In the genomic region with DNA sequence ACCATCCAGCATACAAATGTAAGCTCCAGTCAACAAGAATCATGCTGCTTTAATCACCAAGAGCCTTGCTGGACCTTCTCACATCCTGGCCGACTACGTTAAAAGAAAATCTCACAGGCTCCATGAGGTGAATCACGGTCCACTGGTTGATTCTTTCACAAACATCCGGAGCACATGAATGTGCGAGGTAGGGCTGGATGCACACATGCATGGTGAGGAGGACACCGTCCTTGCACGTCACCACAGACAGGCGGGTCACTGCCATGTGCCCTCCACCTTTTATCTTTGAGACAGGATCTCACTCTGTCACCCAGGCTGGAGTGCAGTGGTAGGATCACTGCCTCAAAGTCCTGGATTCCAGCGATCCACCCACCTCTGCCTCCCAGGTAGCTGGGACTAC, we compare ENCODE assay signal across 24 cellular contexts.
"Had no signal": no experiment of that assay in that cellular context is flagged by ENCODE, and none has a peak within 500 bp of the region (broad histone marks: within the 10 kb centered on the region; RNA-seq: fewer than 3 reads in every experiment).

No MANE protein-coding gene starts in this region.

- H3K27me3 Mint-ChIP-seq: progenitor cell of endocrine pancreas; stimulated activated naive CD8-positive, alpha-beta T cell treated with anti-CD3 and anti-CD28 coated beads, Interleukin-15, amount 100 ng/mL, for 72 hours had no signal

- H3K9ac ChIP-seq: parathyroid adenoma had no signal

- H2AFZ ChIP-seq: parathyroid adenoma had no signal

- FAIRE-seq: endometrium, keratinocyte, small intestine had no signal

- H3K4me3 Mint-ChIP-seq: effector memory CD8-positive, alpha-beta T cell; memory B cell; natural killer cell; stimulated activated naive CD8-positive, alpha-beta T cell treated with anti-CD3 and anti-CD28 coated beads, Interleukin-15, amount 100 ng/mL, for 72 hours had no signal

- ATAC-seq: effector memory CD8-positive, alpha-beta T cell; natural killer cell; right lobe of liver; stimulated activated naive CD8-positive, alpha-beta T cell treated with anti-CD3 and anti-CD28 coated beads, Interleukin-15, amount 100 ng/mL, for 72 hours had no signal

- DNase-seq: cortex of kidney; effector memory CD8-positive, alpha-beta T cell; erythroblast; esophagus squamous epithelium; foreskin melanocyte; glutamatergic neuron; hypothalamus; natural killer cell; right lobe of liver; small intestine; stimulated activated CD4-positive, alpha-beta T cell treated with anti-CD3 and anti-CD28 coated beads, Interleukin-15, amount 100 ng/mL, for 24 hours; stimulated activated CD4-positive, alpha-beta T cell treated with anti-CD3 and anti-CD28 coated beads, Interleukin-2, amount 100 ng/mL, for 48 hours; stimulated activated CD8-positive, alpha-beta memory T cell treated with anti-CD3 and anti-CD28 coated beads, Interleukin-4, amount 100 ng/mL, for 48 hours; stimulated activated naive CD4-positive, alpha-beta T cell; stimulated activated naive CD8-positive, alpha-beta T cell treated with anti-CD3 and anti-CD28 coated beads, Interleukin-15, amount 100 ng/mL, for 72 hours; thyroid gland; trophoblast cell had no signal

- H3K9me3 ChIP-seq: esophagus squamous epithelium, neutrophil, right lobe of liver, thyroid gland had no signal

- H3K4me3 ChIP-seq: esophagus squamous epithelium, lung, right lobe of liver, thyroid gland had no signal

- H3K27me3 ChIP-seq: esophagus squamous epithelium, neutrophil, right lobe of liver, thyroid gland had no signal

- H3K36me3 ChIP-seq: esophagus squamous epithelium, neutrophil, right lobe of liver, thyroid gland had no signal

- H3K27ac Mint-ChIP-seq: effector memory CD8-positive, alpha-beta T cell; memory B cell; natural killer cell; progenitor cell of endocrine pancreas; stimulated activated naive CD8-positive, alpha-beta T cell treated with anti-CD3 and anti-CD28 coated beads, Interleukin-15, amount 100 ng/mL, for 72 hours had no signal

- H3K4me1 ChIP-seq: parathyroid adenoma, thyroid gland had no signal

- H3K36me3 Mint-ChIP-seq: memory B cell, natural killer cell had no signal

- H3K9me3 Mint-ChIP-seq: effector memory CD8-positive, alpha-beta T cell; natural killer cell; stimulated activated naive CD8-positive, alpha-beta T cell treated with anti-CD3 and anti-CD28 coated beads, Interleukin-15, amount 100 ng/mL, for 72 hours had no signal

- H3K4me1 Mint-ChIP-seq: memory B cell; natural killer cell; stimulated activated naive CD8-positive, alpha-beta T cell treated with anti-CD3 and anti-CD28 coated beads, Interleukin-15, amount 100 ng/mL, for 72 hours had no signal

- H3K27ac ChIP-seq: esophagus squamous epithelium, neutrophil, parathyroid adenoma, right lobe of liver, thyroid gland had no signal
